In the genomic region with DNA sequence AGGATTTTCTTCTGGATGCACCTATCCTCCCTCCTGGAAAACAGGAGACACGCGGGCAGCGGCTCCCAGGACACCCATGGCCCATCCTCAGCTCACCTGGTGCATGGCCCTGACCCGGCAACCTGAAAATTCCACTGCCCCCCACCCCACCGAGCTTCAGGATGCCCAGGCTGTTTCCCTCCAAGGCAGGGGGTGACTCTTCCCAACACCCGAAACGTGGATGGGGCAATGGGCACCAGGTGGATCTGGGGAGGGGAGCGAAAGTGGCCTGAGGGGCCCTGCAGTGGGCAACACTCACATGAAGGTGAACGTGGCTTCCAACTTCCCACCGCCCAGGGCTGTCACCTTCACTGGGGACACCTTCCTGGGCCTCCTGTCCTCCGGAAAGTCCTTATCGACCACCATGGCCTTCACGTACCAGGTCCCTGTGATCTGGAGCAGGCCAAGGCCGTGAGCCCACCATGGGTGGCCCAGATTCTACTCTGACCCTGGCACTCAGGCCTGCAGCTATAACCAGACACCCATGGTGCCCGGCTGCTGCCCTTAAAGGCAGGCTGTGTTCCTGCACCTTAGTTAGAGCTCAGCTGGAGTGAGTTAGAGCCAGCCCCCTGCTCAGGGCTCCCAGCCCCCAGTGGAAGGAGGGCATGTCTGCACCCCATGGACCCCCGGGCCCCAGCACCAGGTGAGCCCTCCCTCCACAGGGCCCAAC, we compare ENCODE assay signal across 16 cellular contexts. TPM values are rescaled to one million over a fixed set of nuclear protein-coding genes. Genes with fewer than 3 reads are reported as not detected.
DNase-seq lines count a peak whose midpoint lies in the region; ATAC-seq and TF ChIP-seq lines count a peak whose summit lies in the region.
"Not testable (repeated sequence)": the region's sequence is repeated elsewhere in the genome, so short reads cannot be mapped to it uniquely, and the experiment has no call there.
"Had no signal": no experiment of that assay in that cellular context is flagged by ENCODE, and none has a peak within 500 bp of the region (broad histone marks: within the 10 kb centered on the region; RNA-seq: fewer than 3 reads in every experiment).

No MANE protein-coding gene starts in this region.

- peak; percentile 2 for DNase-seq in H4 (ENCODE audit: low spot score)
- DNase-seq in activated CD8-positive, alpha-beta memory T cell treated with anti-CD3 and anti-CD28 coated beads for 24 hours = peak; percentile 35
- peak; percentile 61 for DNase-seq in cardiac septum (ENCODE audit: low spot score)
- peak; percentile 60 for DNase-seq in mesenteric fat pad (ENCODE audit: low spot score)
- peak; percentile 64 for DNase-seq in posterior vena cava (ENCODE audit: low spot score)
- peak; percentile 47 for DNase-seq in spleen
- DNase-seq in upper lobe of right lung = peak; percentile 40

- intact Hi-C loops in cardiac septum (cut with DNase I); spleen (cut with DNase I; ENCODE audit: low total_unique reads); upper lobe of right lung (cut with DNase I): not testable (repeated sequence)
- intact Hi-C loops in posterior vena cava (cut with DNase I) = loop anchor here in 1 of 2 donors (5.0 kb wide), 1 partner anchor 1886 kb away; no protein-coding TSS in a partner anchor

- H3K36me3 ChIP-seq in spleen, upper lobe of right lung: not testable (repeated sequence)

- ATAC-seq in upper lobe of right lung = not testable (repeated sequence)

- WGBS in spleen, 5 donors = 83 to 90% (median 88%) methylated on average over 11 to 13 of the region's 16 CpGs

- H3K9me3 ChIP-seq in spleen, upper lobe of right lung: not testable (repeated sequence)

- peaks cover 0 to 74% (median 0%) of the 10 kb centered on the region in 7 donors for H3K27me3 ChIP-seq in spleen (replicated peaks in 1 of 7)
- H3K27me3 ChIP-seq in upper lobe of right lung = not testable (repeated sequence)

- not testable (repeated sequence) for H3K4me1 ChIP-seq in spleen, upper lobe of right lung

- H3K4me3 ChIP-seq in spleen, upper lobe of right lung: not testable (repeated sequence)

- H3K27ac ChIP-seq in spleen, upper lobe of right lung: not testable (repeated sequence)

- not testable (repeated sequence) for TF ChIP-seq POLR2A in spleen (IDR thresholded peaks at IDR 0.05)

- TF ChIP-seq CTCF in spleen (IDR thresholded peaks at IDR 0.05 in 8 of 11, conservative IDR thresholded peaks at IDR 0.05 in 3 of 11); upper lobe of right lung (IDR thresholded peaks at IDR 0.05): not testable (repeated sequence)

RNA-seq across cellular contexts. Expression of a gene that starts 0.7 kb away (rescaled TPM):
- not detected in 2 replicates for total RNA-seq in H4 (2014; rRNA removed; shearing (Covaris generic))
- total RNA-seq in cardiac septum = not detected
- not detected for total RNA-seq in mesenteric fat pad
- not detected for total RNA-seq in posterior vena cava
- under 1 TPM in 1 of 7 donors, not detected in 6; 0.95 TPM for total RNA-seq in spleen
- polyA plus RNA-seq in spleen = under 1 TPM in 2 of 3 donors, not detected in 1; 0.16 to 0.38 TPM
- not detected for total RNA-seq in upper lobe of right lung
- total RNA-seq: A172; A673; Calu3; CD4-positive, alpha-beta memory T cell; Daoy; G401; H1; H9 had no signal
- polyA plus RNA-seq: BJ; CD4-positive, alpha-beta memory T cell; H1 had no signal

RNA-seq across cellular contexts. Expression of a gene that starts 44.6 kb away (rescaled TPM):
- not detected in 2 replicates for total RNA-seq in H4 (2014; rRNA removed; shearing (Covaris generic))
- total RNA-seq in cardiac septum (4.6 TPM), mesenteric fat pad (25.1 TPM), posterior vena cava (10 to 100 TPM; 14.2 to 19.9 TPM), spleen (10 to 100 TPM; 16.8 to 52.8 (median 31.2) TPM), upper lobe of right lung (27.4 TPM)
- 10 to 100 TPM in 2 of 3 donors, 1 to 10 TPM in 1; 9.2 to 14.1 (median 10.7) TPM for polyA plus RNA-seq in spleen
- total RNA-seq: Calu3, G401 had no signal

Comparison
In these comparisons a context has a peak if more than half of its experiments do, and no peak if none do; other contexts are left out.
1. DNase-seq: peak in every context shown above with its lines; median percentile 64 in posterior vena cava; 61 in cardiac septum; 60 in mesenteric fat pad; 47 in spleen; 40 in upper lobe of right lung; 35 in activated CD8-positive, alpha-beta memory T cell treated with anti-CD3 and anti-CD28 coated beads for 24 hours; 2 in H4.